ENCODE assay signal across 3 cellular contexts in the genomic region with DNA sequence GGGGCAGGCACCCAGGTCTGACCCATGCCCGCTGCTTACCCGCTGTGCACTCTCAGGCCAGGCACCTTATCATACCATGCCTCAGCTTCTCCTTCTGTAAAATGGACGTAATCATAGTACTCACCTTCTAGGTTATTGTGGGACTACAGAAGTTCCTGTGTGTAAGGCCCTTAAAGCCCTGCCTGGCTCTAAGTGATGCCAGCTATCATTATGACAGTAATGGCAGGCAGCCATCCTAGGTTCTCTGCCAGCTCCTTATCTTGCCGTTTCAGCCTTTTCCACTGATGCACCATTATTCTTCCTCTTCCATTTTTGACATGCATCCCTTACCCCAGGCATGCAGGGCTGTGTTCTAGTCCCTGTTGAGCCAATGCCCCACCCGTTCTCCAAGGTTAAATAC.
TF ChIP-seq lines count a peak whose summit lies in the region.

No MANE protein-coding gene starts in this region.

TF ChIP-seq in SK-N-SH treated with all-trans-retinoic acid at 6 μM for 48 hours, 23 proteins besides CTCF, POLR2A, EP300 and RAD21:
- TF ChIP-seq BACH2 (CRISPR knock-in tag; IDR thresholded peaks at IDR 0.05; ENCODE audit: borderline replicate concordance) (no peak), ISL1 (CRISPR knock-in tag; IDR thresholded peaks at IDR 0.05) (peak; percentile 22; the same call in 1 of the 2 replicates), ZFP3 (CRISPR knock-in tag; IDR thresholded peaks at IDR 0.05) (peak; percentile 46; the same call in 1 of the 2 replicates), ESRRG (CRISPR knock-in tag; IDR thresholded peaks at IDR 0.05) (no peak)

TF ChIP-seq in SK-N-SH, 30 proteins besides CTCF, POLR2A, EP300 and RAD21:
- TF ChIP-seq FOXJ3 (CRISPR knock-in tag; IDR thresholded peaks at IDR 0.05) (no peak), MEF2A (IDR thresholded peaks at IDR 0.05; ENCODE audit: borderline replicate concordance, low read depth) (no peak), SIN3A (IDR thresholded peaks at IDR 0.05; ENCODE audit: borderline replicate concordance, low read depth, low read length) (no peak), FOSL2 (IDR thresholded peaks at IDR 0.05; ENCODE audit: borderline replicate concordance, low read depth) (no peak), NRF1 (IDR thresholded peaks at IDR 0.05; ENCODE audit: low read depth, low read length) (no peak), GABPA (IDR thresholded peaks at IDR 0.05; ENCODE audit: low read depth) (no peak)

TF ChIP-seq in H1, 55 proteins besides CTCF, POLR2A, EP300 and RAD21:
- TF ChIP-seq GTF2F1 (IDR thresholded peaks at IDR 0.05; ENCODE audit: borderline replicate concordance, low read depth, low read length): no peak
- TF ChIP-seq POLR2AphosphoS5 (IDR thresholded peaks at IDR 0.05; ENCODE audit: low read depth, low read length): 0 out of 2 replicates have a peak, but pooled peaks have one; percentile 35
